ENCODE assay signal across 23 cellular contexts in genomic region chr7:105571891-105572290, GRCh38. TPM values are rescaled to one million over a fixed set of nuclear protein-coding genes. Genes with fewer than 3 reads are reported as not detected.
DNase-seq lines count a peak whose midpoint lies in the region; ATAC-seq, FAIRE-seq and TF ChIP-seq lines count a peak whose summit lies in the region.
"Had no signal": no experiment of that assay in that cellular context is flagged by ENCODE, and none has a peak within 500 bp of the region (broad histone marks: within the 10 kb centered on the region; RNA-seq: fewer than 3 reads in every experiment).

No MANE protein-coding gene starts in this region.

- H3K4me2 ChIP-seq in A549, result no peak overlapping the region
- H3K4me2 ChIP-seq in K562 (ENCODE audit: insufficient read depth, low read length), result no peak overlapping the region
- H3K4me2 ChIP-seq: BLaER1 had no signal

- H3K27ac Mint-ChIP-seq in Calu3 (ENCODE audit: unreplicated experiment), result no peak overlapping the region
- H3K27ac Mint-ChIP-seq in CD14-positive monocyte, result no peak overlapping the region
- H3K27ac Mint-ChIP-seq: CD4-positive, alpha-beta T cell had no signal

- TF ChIP-seq RAD21 in A549 (conservative IDR thresholded peaks at IDR 0.05 in 1 of 2, IDR thresholded peaks at IDR 0.05 in 1 of 2) (no peak), K562 (CRISPR knock-in tag; conservative IDR thresholded peaks at IDR 0.05 in 1 of 2, IDR thresholded peaks at IDR 0.05 in 1 of 2) (no peak)

- H3K79me2 ChIP-seq in K562 (ENCODE audit: control insufficient read depth, insufficient read depth, low read length), result no peaks in the 10 kb centered on the region

- no peaks in the 10 kb centered on the region for H4K20me1 ChIP-seq in K562 (replicated peaks; ENCODE audit: control insufficient read depth, insufficient read depth, low read length)
- H4K20me1 ChIP-seq: BLaER1 had no signal

- H2AFZ ChIP-seq in K562 (ENCODE audit: low read depth, low read length), result no peak overlapping the region

- H3K9me3 Mint-ChIP-seq in Calu3 (ENCODE audit: low read depth, unreplicated experiment) (no peaks in the 10 kb centered on the region), CD14-positive monocyte (peaks cover 0 to 5% (median 0%) of the 10 kb centered on the region in 7 donors)
- H3K9me3 Mint-ChIP-seq: CD8-positive, alpha-beta memory T cell had no signal

- DNase-seq in A549 (ENCODE audit: low read depth in 1 of 2, low spot score in 1 of 2) (no peak), Calu3 (no peak), K562 (ENCODE audit: extremely low read depth in 1 of 4, low spot score in 3 of 4) (no peak), NCI-H2227 (lab: John Stamatoyannopoulos, UW; ENCODE audit: unreplicated experiment) (no peak), SIG-M5 (lab: John Stamatoyannopoulos, UW) (no peak), CD14-positive monocyte (ENCODE audit: low spot score) (no peak)
- DNase-seq in stimulated activated CD4-positive, alpha-beta T cell treated with anti-CD3 and anti-CD28 coated beads, Interleukin-12 subunit alpha, Interleukin-12 subunit beta, amount 100 ng/mL, for 4 hours, result no peak
- DNase-seq: 8988T; ACHN; BE2C; C1 segment of cervical spinal cord; CD4-positive, alpha-beta T cell; CD8-positive, alpha-beta memory T cell; COR-L47; DMS79 treated with DMSO at 0.1 percent for 48 hours; GDM1 had no signal

- in situ Hi-C loops in K562 (cut with MboI), result no loop called here

- intact Hi-C loops in Calu3 (cut with micrococcal nuclease; ENCODE audit: unreplicated experiment), result no loop called here
- intact Hi-C loops in K562 (cut with micrococcal nuclease), result no loop called here
- intact Hi-C loops in CD14-positive monocyte (cut with micrococcal nuclease), result no loop called here

- H3K27ac ChIP-seq in A549 (no peak overlapping the region), K562 (ENCODE audit: extremely low read depth, low read depth, low read length) (no peak overlapping the region)
- H3K27ac ChIP-seq: BLaER1 had no signal

- H3K36me3 Mint-ChIP-seq in Calu3 (ENCODE audit: insufficient read depth, unreplicated experiment) (peaks cover 5% of the 10 kb centered on the region), CD14-positive monocyte (peaks cover 24 to 32% of the 10 kb centered on the region in 2 donors)

- TF ChIP-seq EP300 in A549 (IDR thresholded peaks at IDR 0.05) (no peak), K562 (IDR thresholded peaks at IDR 0.05; ENCODE audit: low read length) (no peak)

- 0 out of 3 replicates have a peak, but pooled peaks cover 3% of the 10 kb centered on the region for H3K9me3 ChIP-seq in A549
- H3K9me3 ChIP-seq in K562 (replicated peaks; ENCODE audit: control insufficient read depth, insufficient read depth, low read depth, low read length), result no peaks in the 10 kb centered on the region
- H3K9me3 ChIP-seq: BE2C had no signal

- H3K27me3 Mint-ChIP-seq in Calu3 (ENCODE audit: unreplicated experiment), result no peaks in the 10 kb centered on the region
- no peaks in the 10 kb centered on the region for H3K27me3 Mint-ChIP-seq in CD14-positive monocyte (ENCODE audit: low read depth in 3 of 3)
- H3K27me3 Mint-ChIP-seq: CD4-positive, alpha-beta T cell; CD8-positive, alpha-beta memory T cell had no signal

- no peaks in the 10 kb centered on the region for H3K4me1 ChIP-seq in A549
- no peaks in the 10 kb centered on the region for H3K4me1 ChIP-seq in K562 (replicated peaks in 1 of 2; ENCODE audit: control insufficient read depth in 2 of 2, insufficient read depth in 2 of 2, low read length in 2 of 2)
- H3K4me1 ChIP-seq: BE2C, BLaER1 had no signal

- no peak overlapping the region for H3K9ac ChIP-seq in K562 (ENCODE audit: insufficient read depth in 1 of 2, low read depth in 2 of 2, low read length in 2 of 2)
- H3K9ac ChIP-seq: BLaER1 had no signal

- no peaks in the 10 kb centered on the region for H3K9me1 ChIP-seq in K562 (ENCODE audit: control insufficient read depth, insufficient read depth, low read length)

- H3K27me3 ChIP-seq in K562 (ENCODE audit: control insufficient read depth in 2 of 2, insufficient read depth in 2 of 2, low read length in 2 of 2), result no peaks in the 10 kb centered on the region
- H3K27me3 ChIP-seq: BE2C, BLaER1 had no signal

- ATAC-seq in A549, result no peak
- ATAC-seq in K562, result no peak
- ATAC-seq: GM12878 had no signal

- no peaks in the 10 kb centered on the region for H3K4me1 Mint-ChIP-seq in Calu3 (ENCODE audit: low read depth, unreplicated experiment)
- H3K4me1 Mint-ChIP-seq in CD14-positive monocyte, result no peaks in the 10 kb centered on the region
- H3K4me1 Mint-ChIP-seq: CD8-positive, alpha-beta memory T cell had no signal

- 96% methylated on average over 2 of the region's 2 CpGs for WGBS in A549 (ENCODE audit: missing lambda C conversion rate)
- WGBS in K562 (ENCODE audit: insufficient coverage, low coverage, missing lambda C conversion rate), result 96% methylated on average over 2 of the region's 2 CpGs

- no peak overlapping the region for H3K4me3 ChIP-seq in A549
- no peak overlapping the region for H3K4me3 ChIP-seq in K562
- H3K4me3 ChIP-seq: BLaER1, GM12878 had no signal

- H3K36me3 ChIP-seq in K562 (ENCODE audit: control insufficient read depth, insufficient read depth, low read length), result peaks cover 31% of the 10 kb centered on the region

- TF ChIP-seq CTCF in A549 (IDR thresholded peaks at IDR 0.05) (no peak), Calu3 (IDR thresholded peaks at IDR 0.05; ENCODE audit: unreplicated experiment) (no peak), K562 (IDR thresholded peaks at IDR 0.05 in 2 of 3, conservative IDR thresholded peaks at IDR 0.05 in 1 of 3; ENCODE audit: insufficient read depth in 2 of 3, low read depth in 1 of 3, low read length in 3 of 3) (no peak), CD14-positive monocyte (IDR thresholded peaks at IDR 0.05) (no peak)

- POLR2A ChIA-PET in A549 (lab: Yijun Ruan, JAX) (no interaction called here), K562 (lab: Yijun Ruan, JAX) (interaction anchor here (0.8 to 1.4 kb wide), 3 partner anchors 14 to 41 kb away, joined by 3 read pairs; no protein-coding TSS in a partner anchor)

- BruUV-seq in Calu3 (replicated peaks; lab: Mats Ljungman, UMichigan) (TSS peak; percentile 22), K562 (replicated peaks; lab: Mats Ljungman, UMichigan) (no TSS peak)

- FAIRE-seq in A549 (lab: Jason Lieb, UNC) (no peak), K562 (lab: Jason Lieb, UNC) (no peak)
- FAIRE-seq: D721Med, GM12878, GM12892, GM18507 had no signal

- no peak overlapping the region for H3K4me3 Mint-ChIP-seq in Calu3 (ENCODE audit: low read depth, unreplicated experiment)
- no peak overlapping the region for H3K4me3 Mint-ChIP-seq in CD14-positive monocyte
- H3K4me3 Mint-ChIP-seq: CD4-positive, alpha-beta T cell; CD8-positive, alpha-beta memory T cell had no signal

- CTCF ChIA-PET in A549 (lab: Yijun Ruan, JAX), result interaction anchor here (1.5 kb wide), 1 partner anchor 17 kb away, joined by 7 read pairs; no protein-coding TSS in a partner anchor
- CTCF ChIA-PET in Calu3 (lab: Charles Lee), result interaction anchor here (0.6 kb wide), 1 partner anchor 16 kb away, joined by 3 read pairs; no protein-coding TSS in a partner anchor
- CTCF ChIA-PET in K562 (lab: Yijun Ruan, JAX; ENCODE audit: low intra/inter-chr PET ratio), result no interaction called here

- no peak for TF ChIP-seq POLR2A in A549 (IDR thresholded peaks at IDR 0.05; ENCODE audit: low read length)
- no peak for TF ChIP-seq POLR2A in K562 (conservative IDR thresholded peaks at IDR 0.05)

RNA-seq across cellular contexts. Expression of gene EFCAB10, which starts 9.4 kb away (rescaled TPM):
- 2.3 and 2.9 TPM in 2 replicates for polyA plus RNA-seq in A549 (2011; rRNA removed)
- 0.61 and 0.82 TPM in 2 replicates for polyA plus RNA-seq in A549 (2012; cell fraction: cytosol; rRNA removed)
- 0.14 and 0.34 TPM in 2 replicates for polyA plus RNA-seq in A549 (2012; cell fraction: nucleus; rRNA removed)
- 4.2 to 5.0 TPM (median 4.2 TPM) in 3 replicates for polyA plus RNA-seq in A549 (2017; fragmentation: RNase III; extraction: RNeasy Plus Mini Kit Qiagen cat#74134 plus additional on column Dnase treatment)
- 0.99 and 1.0 TPM in 2 replicates for polyA minus RNA-seq in A549 (2011; rRNA and poly(A)+ RNA removed)
- not detected in 2 replicates for total RNA-seq in Calu3 (2022)
- total RNA-seq in K562 (2011; cell fraction: chromatin; rRNA removed; ENCODE audit: low replicate concordance), result 2.1 and 9.3 TPM in 2 replicates
- total RNA-seq in K562 (2011; cell fraction: nucleolus; rRNA removed), result 1.5 and 2.9 TPM in 2 replicates
- total RNA-seq in K562 (2011; cell fraction: nucleoplasm; rRNA removed), result 3.2 and 6.1 TPM in 2 replicates
- 9.6 and 12.2 TPM in 2 replicates for total RNA-seq in K562 (2014; rRNA removed)
- total RNA-seq in K562 (2014; rRNA removed; fragmentation: Illumina TruSeq; extraction: Trizol), result 19.9 and 20.6 TPM in 2 replicates
- 11.3 and 13.1 TPM in 2 replicates for total RNA-seq in K562 (2015; rRNA removed; fragmentation: Illumina TruSeq; extraction: Trizol)
- total RNA-seq in K562 (2021), result 17.3 and 19.7 TPM in 2 replicates
- polyA plus RNA-seq in K562 (2011; rRNA removed), result 5.0 and 6.4 TPM in 2 replicates
- 0.69 and 1.9 TPM in 2 replicates for polyA plus RNA-seq in K562 (2011; cell fraction: cytosol; rRNA removed)
- 1.5 and 1.7 TPM in 2 replicates for polyA plus RNA-seq in K562 (2011; cell fraction: nucleus; rRNA removed)
- polyA plus RNA-seq in K562 (2012), result 12.2 and 13.3 TPM in 2 replicates
- 15.2 and 21.1 TPM in 2 replicates for polyA plus RNA-seq in K562 (2014; fragmentation: Illumina TruSeq; extraction: Trizol)
- polyA plus RNA-seq in K562 (2014; fragmentation: Nextera tagmentation; extraction: Ambion mirVana), result 10 to 100 TPM; 16.8 to 21.4 TPM
- 15.4 and 22.5 TPM in 2 replicates for polyA plus RNA-seq in K562 (2014; rRNA removed)
- polyA minus RNA-seq in K562 (2011; rRNA and poly(A)+ RNA removed), result 4.0 and 4.2 TPM in 2 replicates
- polyA minus RNA-seq in K562 (2011; cell fraction: cytosol; rRNA and poly(A)+ RNA removed), result 1.8 and 2.5 TPM in 2 replicates
- polyA minus RNA-seq in K562 (2011; cell fraction: nucleus; rRNA and poly(A)+ RNA removed), result 0.27 and 1.00 TPM in 2 replicates
- polyA plus RNA-seq in CD14-positive monocyte, result not detected
- total RNA-seq: A673; CD8-positive, alpha-beta memory T cell; GM12878 had no signal
- polyA plus RNA-seq: AG04450; CD8-positive, alpha-beta memory T cell had no signal

RNA-seq across cellular contexts. Expression of gene RINT1, which starts 39.9 kb away (rescaled TPM):
- polyA plus RNA-seq in A549 (2011; rRNA removed), result 28.2 and 34.9 TPM in 2 replicates
- 7.3 TPM in 2 replicates for polyA plus RNA-seq in A549 (2012; cell fraction: cytosol; rRNA removed)
- polyA plus RNA-seq in A549 (2012; cell fraction: nucleus; rRNA removed), result 8.8 and 10.7 TPM in 2 replicates
- polyA plus RNA-seq in A549 (2017; fragmentation: RNase III; extraction: RNeasy Plus Mini Kit Qiagen cat#74134 plus additional on column Dnase treatment), result 23.5 to 26.3 TPM (median 24.1 TPM) in 3 replicates
- polyA minus RNA-seq in A549 (2011; rRNA and poly(A)+ RNA removed), result 15.7 and 18.9 TPM in 2 replicates
- 17.1 and 18.6 TPM in 2 replicates for total RNA-seq in Calu3 (2022)
- 105 and 215 TPM in 2 replicates for total RNA-seq in K562 (2011; cell fraction: chromatin; rRNA removed; ENCODE audit: low replicate concordance)
- 59.2 and 60.8 TPM in 2 replicates for total RNA-seq in K562 (2011; cell fraction: nucleolus; rRNA removed)
- 72.0 and 74.5 TPM in 2 replicates for total RNA-seq in K562 (2011; cell fraction: nucleoplasm; rRNA removed)
- total RNA-seq in K562 (2014; rRNA removed), result 27.4 and 29.5 TPM in 2 replicates
- total RNA-seq in K562 (2014; rRNA removed; fragmentation: Illumina TruSeq; extraction: Trizol), result 24.8 and 27.8 TPM in 2 replicates
- 22.7 and 22.9 TPM in 2 replicates for total RNA-seq in K562 (2015; rRNA removed; fragmentation: Illumina TruSeq; extraction: Trizol)
- 51.0 and 52.1 TPM in 2 replicates for total RNA-seq in K562 (2021)
- 56.1 and 74.3 TPM in 2 replicates for polyA plus RNA-seq in K562 (2011; rRNA removed)
- polyA plus RNA-seq in K562 (2011; cell fraction: cytosol; rRNA removed), result 14.2 and 19.3 TPM in 2 replicates
- 67.2 and 79.7 TPM in 2 replicates for polyA plus RNA-seq in K562 (2011; cell fraction: nucleus; rRNA removed)
- polyA plus RNA-seq in K562 (2012), result 27.7 and 28.9 TPM in 2 replicates
- polyA plus RNA-seq in K562 (2014; fragmentation: Illumina TruSeq; extraction: Trizol), result 39.6 and 45.5 TPM in 2 replicates
- 10 to 100 TPM; 21.3 to 27.4 TPM for polyA plus RNA-seq in K562 (2014; fragmentation: Nextera tagmentation; extraction: Ambion mirVana)
- 42.9 and 44.5 TPM in 2 replicates for polyA plus RNA-seq in K562 (2014; rRNA removed)
- polyA minus RNA-seq in K562 (2011; rRNA and poly(A)+ RNA removed), result 68.0 and 99.5 TPM in 2 replicates
- 32.6 and 37.4 TPM in 2 replicates for polyA minus RNA-seq in K562 (2011; cell fraction: cytosol; rRNA and poly(A)+ RNA removed)
- 28.3 and 41.3 TPM in 2 replicates for polyA minus RNA-seq in K562 (2011; cell fraction: nucleus; rRNA and poly(A)+ RNA removed)
- polyA plus RNA-seq in CD14-positive monocyte, result 1 to 10 TPM; 3.2 to 5.2 TPM

RNA-seq across cellular contexts. Expression of gene PUS7, which starts 49.8 kb away (rescaled TPM):
- polyA plus RNA-seq in A549 (2011; rRNA removed), result 39.5 and 47.9 TPM in 2 replicates
- 15.1 and 17.0 TPM in 2 replicates for polyA plus RNA-seq in A549 (2012; cell fraction: cytosol; rRNA removed)
- 15.3 and 18.4 TPM in 2 replicates for polyA plus RNA-seq in A549 (2012; cell fraction: nucleus; rRNA removed)
- polyA plus RNA-seq in A549 (2017; fragmentation: RNase III; extraction: RNeasy Plus Mini Kit Qiagen cat#74134 plus additional on column Dnase treatment), result 33.1 to 36.1 TPM (median 34.4 TPM) in 3 replicates
- polyA minus RNA-seq in A549 (2011; rRNA and poly(A)+ RNA removed), result 8.4 and 9.7 TPM in 2 replicates
- 28.4 and 29.1 TPM in 2 replicates for total RNA-seq in Calu3 (2022)
- 50.2 and 144 TPM in 2 replicates for total RNA-seq in K562 (2011; cell fraction: chromatin; rRNA removed; ENCODE audit: low replicate concordance)
- 23.0 and 30.7 TPM in 2 replicates for total RNA-seq in K562 (2011; cell fraction: nucleolus; rRNA removed)
- 50.8 and 52.5 TPM in 2 replicates for total RNA-seq in K562 (2011; cell fraction: nucleoplasm; rRNA removed)
- 62.0 and 63.4 TPM in 2 replicates for total RNA-seq in K562 (2014; rRNA removed)
- total RNA-seq in K562 (2014; rRNA removed; fragmentation: Illumina TruSeq; extraction: Trizol), result 92.9 and 102 TPM in 2 replicates
- total RNA-seq in K562 (2015; rRNA removed; fragmentation: Illumina TruSeq; extraction: Trizol), result 85.5 and 95.6 TPM in 2 replicates
- 64.4 and 64.9 TPM in 2 replicates for total RNA-seq in K562 (2021)
- polyA plus RNA-seq in K562 (2011; rRNA removed), result 31.2 and 53.8 TPM in 2 replicates
- polyA plus RNA-seq in K562 (2011; cell fraction: cytosol; rRNA removed), result 13.9 and 14.8 TPM in 2 replicates
- 19.9 and 27.3 TPM in 2 replicates for polyA plus RNA-seq in K562 (2011; cell fraction: nucleus; rRNA removed)
- polyA plus RNA-seq in K562 (2012), result 19.0 and 31.0 TPM in 2 replicates
- 61.0 and 77.6 TPM in 2 replicates for polyA plus RNA-seq in K562 (2014; fragmentation: Illumina TruSeq; extraction: Trizol)
- polyA plus RNA-seq in K562 (2014; fragmentation: Nextera tagmentation; extraction: Ambion mirVana), result 10 to 100 TPM; 15.1 to 17.1 TPM
- polyA plus RNA-seq in K562 (2014; rRNA removed), result 60.7 and 63.2 TPM in 2 replicates
- polyA minus RNA-seq in K562 (2011; rRNA and poly(A)+ RNA removed), result 67.5 and 76.6 TPM in 2 replicates
- 16.7 and 30.6 TPM in 2 replicates for polyA minus RNA-seq in K562 (2011; cell fraction: cytosol; rRNA and poly(A)+ RNA removed)
- polyA minus RNA-seq in K562 (2011; cell fraction: nucleus; rRNA and poly(A)+ RNA removed), result 17.5 and 22.9 TPM in 2 replicates
- 1 to 10 TPM; 1.3 to 1.6 TPM for polyA plus RNA-seq in CD14-positive monocyte

Comparison
In these comparisons a context has a peak if more than half of its experiments do, and no peak if none do; other contexts are left out.
1. RNA of gene PUS7, which starts 49.8 kb away (polyA plus RNA-seq): 13.9 to 77.6 TPM in K562 and 15.1 to 47.9 TPM in A549; 1.3 to 1.6 TPM in CD14-positive monocyte; every median in the first group is over 4 times any median in the second.
2. Of the 35 proteins assayed by ChIP-seq in both K562 and A549: peak only in K562: none; only in A549: MAFK; in both: none; in neither: 34.